33 cellular contexts compared by ENCODE assay signal in genomic region chr6:158337332-158337731, GRCh38. TPM values are rescaled to one million over a fixed set of nuclear protein-coding genes. Genes with fewer than 3 reads are reported as not detected.
DNase-seq lines count a peak whose midpoint lies in the region; ATAC-seq, FAIRE-seq and TF ChIP-seq lines count a peak whose summit lies in the region.
"Had no signal": no experiment of that assay in that cellular context is flagged by ENCODE, and none has a peak within 500 bp of the region (broad histone marks: within the 10 kb centered on the region; RNA-seq: fewer than 3 reads in every experiment).

No MANE protein-coding gene starts in this region.

- H3K27ac Mint-ChIP-seq in Calu3 (ENCODE audit: unreplicated experiment) = peak overlapping the region; percentile 35
- peak overlapping the region; percentile 18; the same call in 1 of the 2 replicates for H3K27ac Mint-ChIP-seq in WTC11
- H3K27ac Mint-ChIP-seq in progenitor cell of endocrine pancreas = peak overlapping the region; percentile 20
- H3K27ac Mint-ChIP-seq: B cell; CD8-positive, alpha-beta T cell had no signal

- H3K36me3 Mint-ChIP-seq in Calu3 (ENCODE audit: insufficient read depth, unreplicated experiment) = peaks cover 12% of the 10 kb centered on the region
- H3K36me3 Mint-ChIP-seq in WTC11 = peaks cover 42% of the 10 kb centered on the region
- peaks cover 59% of the 10 kb centered on the region for H3K36me3 Mint-ChIP-seq in progenitor cell of endocrine pancreas (ENCODE audit: insufficient read depth)

- DNase-seq in Calu3 = no peak
- DNase-seq in WTC11 (ENCODE audit: low spot score) = no peak
- no peak for DNase-seq in progenitor cell of endocrine pancreas (ENCODE audit: low spot score, unreplicated experiment)
- DNase-seq in UCSD-AML1 (lab: John Stamatoyannopoulos, UW; ENCODE audit: unreplicated experiment) = no peak
- DNase-seq in stimulated activated CD4-positive, alpha-beta T cell treated with anti-CD3 and anti-CD28 coated beads, Interleukin-2, amount 100 ng/mL, for 24 hours = no peak
- no peak for DNase-seq in posterior vena cava (ENCODE audit: low spot score)
- DNase-seq in brain microvascular endothelial cell = no peak
- DNase-seq: Caco-2; CD8-positive, alpha-beta T cell; DMS 273 treated with DMSO at 0.1 percent for 48 hours; DMS79; EL; GF-D8; GM23248; H7; Kasumi-1; MV-4-11; NCI-H1105; NCI-H146; NCI-H1930; NCI-H446 treated with DMSO at 0.1 percent for 48 hours; NCI-H526; NCI-H82; NK-92 treated with Interleukin-12 subunit alpha and Interleukin-12 subunit beta, amount 100 ng/mL, for 24 hours; PC-9; Right ventricle myocardium superior had no signal

- H3K4me3 ChIP-seq in brain microvascular endothelial cell (ENCODE audit: low read depth, low read length) = no peak overlapping the region
- H3K4me3 ChIP-seq: GM23248, K562, PC-9, SJSA1 had no signal

- H3K27me3 Mint-ChIP-seq in Calu3 (ENCODE audit: unreplicated experiment) = no peaks in the 10 kb centered on the region
- H3K27me3 Mint-ChIP-seq in WTC11 (ENCODE audit: low read depth) = no peaks in the 10 kb centered on the region
- H3K27me3 Mint-ChIP-seq in progenitor cell of endocrine pancreas = no peaks in the 10 kb centered on the region
- H3K27me3 Mint-ChIP-seq: B cell had no signal

- H3K4me3 Mint-ChIP-seq in Calu3 (ENCODE audit: low read depth, unreplicated experiment) (no peak overlapping the region), WTC11 (no peak overlapping the region), progenitor cell of endocrine pancreas (ENCODE audit: low read depth) (no peak overlapping the region)
- H3K4me3 Mint-ChIP-seq: B cell; CD8-positive, alpha-beta T cell had no signal

- ATAC-seq in WTC11 = no peak
- ATAC-seq: CD8-positive, alpha-beta T cell; K562 had no signal

- H3K4me1 Mint-ChIP-seq in Calu3 (ENCODE audit: low read depth, unreplicated experiment) = peaks cover 65% of the 10 kb centered on the region
- H3K4me1 Mint-ChIP-seq in WTC11 = peaks cover 56% of the 10 kb centered on the region
- H3K4me1 Mint-ChIP-seq in progenitor cell of endocrine pancreas (ENCODE audit: low read depth) = peaks cover 21% of the 10 kb centered on the region

- intact Hi-C loops in Calu3 (cut with micrococcal nuclease; ENCODE audit: unreplicated experiment) = loop anchor here (5.0 kb wide), 2 partner anchors 70 to 105 kb away; no protein-coding TSS in a partner anchor
- intact Hi-C loops in posterior vena cava (cut with DNase I) = no loop called here

- POLR2A ChIA-PET in WTC11 (lab: Charles Lee) = no interaction called here

- BruUV-seq in Calu3 (replicated peaks; lab: Mats Ljungman, UMichigan) = no TSS peak

- H3K36me3 ChIP-seq in brain microvascular endothelial cell (replicated peaks) = no peaks in the 10 kb centered on the region

- TF ChIP-seq CTCF in Calu3 (IDR thresholded peaks at IDR 0.05; ENCODE audit: unreplicated experiment) (no peak), WTC11 (IDR thresholded peaks at IDR 0.05) (no peak), progenitor cell of endocrine pancreas (IDR thresholded peaks at IDR 0.05; ENCODE audit: unreplicated experiment) (no peak), brain microvascular endothelial cell (IDR thresholded peaks at IDR 0.05; ENCODE audit: low read depth, low read length, missing control alignments) (no peak)

- FAIRE-seq in islet of Langerhans (lab: Jason Lieb, UNC) = peak; percentile 74
- FAIRE-seq: GM12891, K562 had no signal

- CTCF ChIA-PET in Calu3 (lab: Charles Lee) = interaction anchor here (0.7 to 1.3 kb wide), 2 partner anchors 10 to 81 kb away, joined by 3 to 6 read pairs; no protein-coding TSS in a partner anchor
- CTCF ChIA-PET in WTC11 (lab: Charles Lee) = no interaction called here

- H3K27ac ChIP-seq in brain microvascular endothelial cell = no peak overlapping the region
- H3K27ac ChIP-seq: 22Rv1, C4-2B, GM23248, PC-9, SJSA1 had no signal

- no peaks in the 10 kb centered on the region for H3K9me3 Mint-ChIP-seq in Calu3 (ENCODE audit: low read depth, unreplicated experiment)
- H3K9me3 Mint-ChIP-seq in WTC11 = peaks cover 31% of the 10 kb centered on the region
- peaks cover 29% of the 10 kb centered on the region for H3K9me3 Mint-ChIP-seq in progenitor cell of endocrine pancreas (ENCODE audit: low read depth)

- in situ Hi-C loops in brain microvascular endothelial cell (cut with HindIII; ENCODE audit: low pct_ligation_motif_present, low sequenced_read_pairs) = no loop called here

- no peaks in the 10 kb centered on the region for H3K27me3 ChIP-seq in brain microvascular endothelial cell (replicated peaks)
- H3K27me3 ChIP-seq: SJSA1 had no signal

TF ChIP-seq in WTC11, 78 proteins besides CTCF, POLR2A, EP300 and RAD21:
- no peak for TF ChIP-seq ZNF396 (CRISPR knock-in tag; IDR thresholded peaks at IDR 0.05; ENCODE audit: borderline replicate concordance)
- no peak for TF ChIP-seq FOXP1 (CRISPR knock-in tag; IDR thresholded peaks at IDR 0.05; ENCODE audit: borderline replicate concordance)
- no peak for TF ChIP-seq PREB (CRISPR knock-in tag; IDR thresholded peaks at IDR 0.05; ENCODE audit: borderline replicate concordance)
- TF ChIP-seq ZNF138 (CRISPR knock-in tag; conservative IDR thresholded peaks at IDR 0.05) = no peak
- no peak for TF ChIP-seq NFE2L1 (CRISPR knock-in tag; IDR thresholded peaks at IDR 0.05)
- no peak for TF ChIP-seq ZNF219 (CRISPR knock-in tag; IDR thresholded peaks at IDR 0.05; ENCODE audit: borderline replicate concordance)
- no peak for TF ChIP-seq FOXK1 (CRISPR knock-in tag; IDR thresholded peaks at IDR 0.05)
TF ChIP-seq in WTC11: peak in this region for 0.

RNA-seq across cellular contexts. Expression of gene TULP4, which starts 25.1 kb away (rescaled TPM):
- total RNA-seq in Calu3 (2022) = 84.3 and 105 TPM in 2 replicates
- 52.8 to 56.1 TPM (median 54.2 TPM) in 3 replicates for total RNA-seq in WTC11 (2021)
- total RNA-seq in progenitor cell of endocrine pancreas = 171 and 174 TPM in 2 replicates
- total RNA-seq in posterior vena cava = 10 to 100 TPM; 66.3 to 71.9 TPM
